Comparison of ENCODE assay signal across 7 cellular contexts in genomic region chrX:1788300-1788911, GRCh38.
"Had no signal": no experiment of that assay in that cellular context is flagged by ENCODE, and none has a peak within 500 bp of the region (broad histone marks: within the 10 kb centered on the region; RNA-seq: fewer than 3 reads in every experiment).

No MANE protein-coding gene starts in this region.

- H3K4me1 ChIP-seq: HAP-1 had no signal

- H2AFZ ChIP-seq: GM23248 had no signal

- H3K27ac Mint-ChIP-seq: HFFc6 had no signal

- H3K4me3 Mint-ChIP-seq: HFFc6, IgD-negative memory B cell had no signal

- H3K4me3 ChIP-seq: GM23248, HAP-1 had no signal

- H3K27ac ChIP-seq: GM23248, HL-60 had no signal

- H3K36me3 Mint-ChIP-seq: IgD-negative memory B cell had no signal

- DNase-seq: GM23248, GOT3, H7, HFFc6 had no signal

- H3K9ac ChIP-seq: GM23248 had no signal

- H3K36me3 ChIP-seq: HAP-1 had no signal

- H3K27me3 Mint-ChIP-seq: IgD-negative memory B cell had no signal

- H3K9me3 ChIP-seq: HAP-1 had no signal

- H3K4me1 Mint-ChIP-seq: IgD-negative memory B cell had no signal
